In the genomic region with DNA sequence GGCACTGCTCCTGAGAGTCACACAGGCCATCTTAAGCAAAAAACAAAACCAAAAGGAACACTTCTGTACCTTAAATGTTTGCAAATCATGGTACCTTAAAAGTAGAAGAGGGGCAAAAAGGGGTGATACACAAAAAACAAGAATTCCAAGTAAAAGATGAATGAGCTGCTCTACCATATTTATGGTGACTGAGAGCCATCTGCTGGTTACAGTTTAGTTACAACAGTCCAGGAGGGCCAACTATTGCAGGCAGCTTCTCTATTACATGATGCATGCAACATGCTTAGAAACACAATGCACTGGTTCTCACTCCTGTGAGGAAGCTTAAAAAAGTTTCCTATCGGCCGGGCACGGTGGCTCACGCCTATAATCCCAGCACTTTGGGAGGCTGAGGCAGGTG, we compare ENCODE assay signal across 8 cellular contexts. TPM values are rescaled to one million over a fixed set of nuclear protein-coding genes. Genes with fewer than 3 reads are reported as not detected.
DNase-seq lines count a peak whose midpoint lies in the region; ATAC-seq and TF ChIP-seq lines count a peak whose summit lies in the region.

No MANE protein-coding gene starts in this region.

- no peak for TF ChIP-seq POLR2A in GM18505 (IDR thresholded peaks at IDR 0.05; ENCODE audit: borderline replicate concordance, extremely low read depth, insufficient read depth, insufficient read length)

- no peak overlapping the region for H3K4me3 ChIP-seq in AG04449 (ENCODE audit: low read depth, low read length)
- no peak overlapping the region for H3K4me3 ChIP-seq in choroid plexus epithelial cell (ENCODE audit: low read depth, low read length)

- DNase-seq in AG04449 (ENCODE audit: low read depth, low spot score) (no peak), NCI-H748 treated with DMSO at 0.1 percent for 48 hours (lab: John Stamatoyannopoulos, UW) (peak; percentile 28), choroid plexus epithelial cell (ENCODE audit: low read depth) (peak; percentile 84), lung microvascular endothelial cell (ENCODE audit: low read depth in 2 of 2) (peak; percentile 65 to 83)

- TF ChIP-seq CTCF in AG04449 (IDR thresholded peaks at IDR 0.05; ENCODE audit: insufficient read depth, low read length, missing control alignments) (peak; percentile 58), GM12872 (IDR thresholded peaks at IDR 0.05; ENCODE audit: insufficient read depth, low read depth, low read length) (peak; percentile 48), choroid plexus epithelial cell (conservative IDR thresholded peaks at IDR 0.05; ENCODE audit: low read depth, low read length) (peak; percentile 71)

- no peak for ATAC-seq in GM18505 (IDR thresholded peaks at IDR 0.05; ENCODE audit: unreplicated experiment)
- ATAC-seq in GM21381 (IDR thresholded peaks at IDR 0.05; ENCODE audit: unreplicated experiment): no peak
- no peak for ATAC-seq in GM21390 (IDR thresholded peaks at IDR 0.05; ENCODE audit: unreplicated experiment)

- CTCF ChIA-PET in AG04449 (lab: Yijun Ruan, JAX): interaction anchor here (0.7 to 9.6 kb wide), 23 partner anchors 8 to 776 kb away, joined by 3 to 113 read pairs (median 5); no protein-coding TSS in a partner anchor

- POLR2A ChIA-PET in AG04449 (lab: Yijun Ruan, JAX): no interaction called here

RNA-seq across cellular contexts. Expression of a gene that starts 53.5 kb away (rescaled TPM):
- 43.8 and 46.6 TPM in 2 replicates for total RNA-seq in lung microvascular endothelial cell

RNA-seq across cellular contexts. Expression of a gene that starts 54.4 kb away (rescaled TPM):
- total RNA-seq in lung microvascular endothelial cell: not detected in 2 replicates
